Comparison of ENCODE assay signal across 8 cellular contexts in the genomic region with DNA sequence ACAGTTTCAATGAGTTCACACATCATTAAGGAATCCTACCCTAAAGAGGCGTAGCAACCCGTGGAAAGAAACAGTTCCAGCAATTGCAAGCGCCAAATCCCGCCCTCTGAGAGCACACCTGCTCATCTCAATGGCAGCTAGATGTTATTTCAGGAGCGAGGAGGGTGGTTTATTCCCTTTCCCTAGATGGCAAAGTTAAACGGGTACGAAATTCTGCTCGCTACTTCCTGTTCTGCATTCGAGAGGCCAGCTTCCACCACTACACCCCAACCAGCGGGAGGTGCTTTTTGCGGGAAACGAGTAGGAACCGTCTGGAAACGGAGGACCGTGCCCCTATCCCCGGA. TPM values are rescaled to one million over a fixed set of nuclear protein-coding genes. Genes with fewer than 3 reads are reported as not detected.
DNase-seq lines count a peak whose midpoint lies in the region; ATAC-seq and TF ChIP-seq lines count a peak whose summit lies in the region.

No MANE protein-coding gene starts in this region.

- H3K4me3 ChIP-seq in astrocyte of the spinal cord (ENCODE audit: low read depth, low read length): peak overlapping the region; percentile 91

- peaks cover 36 to 45% of the 10 kb centered on the region in 2 donors for H3K4me1 Mint-ChIP-seq in immature natural killer cell

- peaks cover 0 to under 1% (median 0%) of the 10 kb centered on the region in 3 donors for H3K36me3 Mint-ChIP-seq in immature natural killer cell

- H3K4me3 Mint-ChIP-seq in immature natural killer cell: peak overlapping the region; percentile 93 to 98 (median 98)

- peaks cover 13 to 14% (median 14%) of the 10 kb centered on the region in 3 donors for H3K27me3 Mint-ChIP-seq in immature natural killer cell (ENCODE audit: low read depth in 3 of 3)

- DNase-seq in AML-193 (lab: John Stamatoyannopoulos, UW): peak; percentile 57 to 59
- peak; percentile 71 for DNase-seq in NOMO-1 treated with DMSO at 0.1 percent for 48 hours (lab: John Stamatoyannopoulos, UW; ENCODE audit: unreplicated experiment)
- peak; percentile 40 for DNase-seq in astrocyte of the spinal cord (ENCODE audit: low read depth, low spot score)
- DNase-seq in immature natural killer cell: no peak
- DNase-seq in stimulated activated CD4-positive, alpha-beta T cell treated with anti-CD3 and anti-CD28 coated beads, Interleukin-4, amount 100 ng/mL, for 24 hours: peak; percentile 32
- no peak for DNase-seq in stimulated activated naive CD4-positive, alpha-beta T cell treated with Interleukin-2 at 50 U/mL for 16 hours (lab: John Stamatoyannopoulos, UW)

- in situ Hi-C loops in astrocyte of the spinal cord (cut with HindIII; ENCODE audit: low sequenced_read_pairs): no loop called here

- H3K9me3 Mint-ChIP-seq in immature natural killer cell: no peaks in the 10 kb centered on the region

- peak overlapping the region; percentile 90 to 99 (median 96) for H3K27ac Mint-ChIP-seq in immature natural killer cell

- ATAC-seq in GM18498 (IDR thresholded peaks at IDR 0.05; ENCODE audit: unreplicated experiment) (peak; percentile 3), HG03457 (IDR thresholded peaks at IDR 0.05; ENCODE audit: unreplicated experiment) (peak; percentile 5)

- TF ChIP-seq CTCF in astrocyte of the spinal cord (IDR thresholded peaks at IDR 0.05; ENCODE audit: low read depth, low read length): no peak

RNA-seq across cellular contexts. Expression of a gene that starts 0.6 kb away (rescaled TPM):
- 100 to 1,000 TPM; 153 to 230 (median 206) TPM for polyA plus RNA-seq in immature natural killer cell

RNA-seq across cellular contexts. Expression of a gene that starts 0.8 kb away (rescaled TPM):
- polyA plus RNA-seq in immature natural killer cell: 1 to 10 TPM in 1 of 3 donors, under 1 TPM in 1, not detected in 1; 0.93 to 1.0 TPM

RNA-seq across cellular contexts. Expression of a gene that starts 32.7 kb away (rescaled TPM):
- 1 to 10 TPM; 4.2 to 5.6 (median 4.4) TPM for polyA plus RNA-seq in immature natural killer cell

RNA-seq across cellular contexts. Expression of a gene that starts 33.3 kb away (rescaled TPM):
- polyA plus RNA-seq in immature natural killer cell: 10 to 100 TPM; 23.6 to 43.5 (median 29.9) TPM

RNA-seq across cellular contexts. Expression of a gene that starts 51.2 kb away (rescaled TPM):
- 1,000 to 10,000 TPM in 2 of 3 donors, 100 to 1,000 TPM in 1; 882 to 1,121 (median 1,023) TPM for polyA plus RNA-seq in immature natural killer cell

Comparison
In these comparisons a context has a peak if more than half of its experiments do, and no peak if none do; other contexts are left out.
1. DNase-seq: peak in AML-193 (2 of 2), NOMO-1 treated with DMSO at 0.1 percent for 48 hours (single experiment), astrocyte of the spinal cord (single experiment) and stimulated activated CD4-positive, alpha-beta T cell treated with anti-CD3 and anti-CD28 coated beads, Interleukin-4, amount 100 ng/mL, for 24 hours (single experiment); none in immature natural killer cell (0 of 3) and stimulated activated naive CD4-positive, alpha-beta T cell treated with Interleukin-2 at 50 U/mL for 16 hours (single experiment).